ENCODE assay signal across 16 cellular contexts in the genomic region with DNA sequence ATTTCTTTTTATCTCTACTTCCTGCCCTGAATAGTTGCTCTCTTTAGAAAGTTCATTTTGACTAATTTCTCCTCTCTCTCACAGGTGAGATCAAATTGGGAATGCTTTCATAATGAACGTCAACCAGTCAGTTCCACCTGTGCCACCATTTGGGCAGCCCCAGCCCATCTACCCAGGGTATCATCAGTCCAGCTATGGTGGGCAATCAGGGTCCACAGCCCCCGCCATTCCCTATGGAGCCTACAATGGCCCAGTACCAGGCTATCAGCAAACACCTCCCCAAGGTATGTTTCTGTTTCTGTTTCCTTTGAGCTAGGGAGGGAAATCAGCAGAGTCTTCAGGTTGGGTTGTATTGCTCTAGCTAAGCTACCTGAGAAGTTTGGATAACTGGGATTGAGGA. TPM values are rescaled to one million over a fixed set of nuclear protein-coding genes. Genes with fewer than 3 reads are reported as not detected.
DNase-seq lines count a peak whose midpoint lies in the region; ATAC-seq and TF ChIP-seq lines count a peak whose summit lies in the region.
"Had no signal": no experiment of that assay in that cellular context is flagged by ENCODE, and none has a peak within 500 bp of the region (broad histone marks: within the 10 kb centered on the region; RNA-seq: fewer than 3 reads in every experiment).

No MANE protein-coding gene starts in this region.

- ATAC-seq in natural killer cell treated with Interleukin-12 subunit alpha and Interleukin-12 subunit beta and Interleukin-15 and Interleukin-18, amount 100 ng/mL, for 72 hours: no peak
- no peak for ATAC-seq in GM18858 (IDR thresholded peaks at IDR 0.05; ENCODE audit: unreplicated experiment)

- no peaks in the 10 kb centered on the region for H3K27me3 Mint-ChIP-seq in T-helper 1 cell treated with Interleukin-12 subunit alpha and Interleukin-12 subunit beta and Interleukin-4 antibody, amounts not matched to agents 30 μg/mL and 1 μg/mL, for 36 hours (ENCODE audit: low read depth)
- H3K27me3 Mint-ChIP-seq in activated naive CD8-positive, alpha-beta T cell: no peaks in the 10 kb centered on the region
- H3K27me3 Mint-ChIP-seq in natural killer cell treated with Interleukin-12 subunit alpha and Interleukin-12 subunit beta and Interleukin-15 and Interleukin-18, amount 100 ng/mL, for 72 hours: no peaks in the 10 kb centered on the region

- no peak for TF ChIP-seq CTCF in GM12864 (IDR thresholded peaks at IDR 0.05; ENCODE audit: low read depth, low read length, missing control alignments)

- peak overlapping the region; percentile 67 for H3K4me3 Mint-ChIP-seq in T-helper 1 cell treated with Interleukin-12 subunit alpha and Interleukin-12 subunit beta and Interleukin-4 antibody, amounts not matched to agents 30 μg/mL and 1 μg/mL, for 36 hours
- H3K4me3 Mint-ChIP-seq in activated naive CD8-positive, alpha-beta T cell: peak overlapping the region; percentile 74
- peak overlapping the region; percentile 98 for H3K4me3 Mint-ChIP-seq in natural killer cell treated with Interleukin-12 subunit alpha and Interleukin-12 subunit beta and Interleukin-15 and Interleukin-18, amount 100 ng/mL, for 72 hours

- DNase-seq in T-helper 1 cell: no peak
- no peak for DNase-seq in GM12864 (ENCODE audit: low read depth)
- DNase-seq in natural killer cell treated with Interleukin-12 subunit alpha and Interleukin-12 subunit beta and Interleukin-15 and Interleukin-18, amount 100 ng/mL, for 72 hours (ENCODE audit: low spot score): no peak
- DNase-seq in SHP77 treated with DMSO at 0.1 percent for 48 hours (lab: John Stamatoyannopoulos, UW): no peak
- no peak for DNase-seq in KG1 (lab: John Stamatoyannopoulos, UW)
- DNase-seq: cerebellar nuclear complex; mammary epithelial cell; MM.1S; NCI-H187 treated with DMSO at 0.1 percent for 48 hours; NCI-H446 treated with DMSO at 0.1 percent for 48 hours; stimulated activated CD4-positive, alpha-beta T cell treated with anti-CD3 and anti-CD28 coated beads, Interleukin-1b, Interleukin-23, amount 100 ng/mL, for 48 hours; testis had no signal

- H3K4me3 ChIP-seq in GM12864 (ENCODE audit: low read depth, low read length): peak overlapping the region; percentile 6; the same call in 1 of the 2 replicates
- H3K4me3 ChIP-seq: adrenal gland, testis had no signal

- H3K36me3 Mint-ChIP-seq in T-helper 1 cell treated with Interleukin-12 subunit alpha and Interleukin-12 subunit beta and Interleukin-4 antibody, amounts not matched to agents 30 μg/mL and 1 μg/mL, for 36 hours (ENCODE audit: low read depth): peaks cover 31% of the 10 kb centered on the region
- H3K36me3 Mint-ChIP-seq in activated naive CD8-positive, alpha-beta T cell: peaks cover 15% of the 10 kb centered on the region
- H3K36me3 Mint-ChIP-seq in natural killer cell treated with Interleukin-12 subunit alpha and Interleukin-12 subunit beta and Interleukin-15 and Interleukin-18, amount 100 ng/mL, for 72 hours: peaks cover 21% of the 10 kb centered on the region

- peaks cover 41% of the 10 kb centered on the region for H3K4me1 Mint-ChIP-seq in T-helper 1 cell treated with Interleukin-12 subunit alpha and Interleukin-12 subunit beta and Interleukin-4 antibody, amounts not matched to agents 30 μg/mL and 1 μg/mL, for 36 hours (ENCODE audit: low read depth)
- H3K4me1 Mint-ChIP-seq in activated naive CD8-positive, alpha-beta T cell (ENCODE audit: low read depth): peaks cover 48% of the 10 kb centered on the region
- peaks cover 46 to 54% of the 10 kb centered on the region in 2 donors for H3K4me1 Mint-ChIP-seq in natural killer cell treated with Interleukin-12 subunit alpha and Interleukin-12 subunit beta and Interleukin-15 and Interleukin-18, amount 100 ng/mL, for 72 hours (ENCODE audit: low read depth in 2 of 2)

- H3K27ac Mint-ChIP-seq in T-helper 1 cell treated with Interleukin-12 subunit alpha and Interleukin-12 subunit beta and Interleukin-4 antibody, amounts not matched to agents 30 μg/mL and 1 μg/mL, for 36 hours: peak overlapping the region; percentile 46
- peak overlapping the region; percentile 75 for H3K27ac Mint-ChIP-seq in activated naive CD8-positive, alpha-beta T cell
- H3K27ac Mint-ChIP-seq in natural killer cell treated with Interleukin-12 subunit alpha and Interleukin-12 subunit beta and Interleukin-15 and Interleukin-18, amount 100 ng/mL, for 72 hours: peak overlapping the region; percentile 62 to 64

- no peaks in the 10 kb centered on the region for H3K9me3 Mint-ChIP-seq in T-helper 1 cell treated with Interleukin-12 subunit alpha and Interleukin-12 subunit beta and Interleukin-4 antibody, amounts not matched to agents 30 μg/mL and 1 μg/mL, for 36 hours
- H3K9me3 Mint-ChIP-seq in activated naive CD8-positive, alpha-beta T cell (ENCODE audit: low read depth): no peaks in the 10 kb centered on the region
- no peaks in the 10 kb centered on the region for H3K9me3 Mint-ChIP-seq in natural killer cell treated with Interleukin-12 subunit alpha and Interleukin-12 subunit beta and Interleukin-15 and Interleukin-18, amount 100 ng/mL, for 72 hours

RNA-seq across cellular contexts. Expression of gene SEC24C, which starts 2.5 kb away (rescaled TPM):
- total RNA-seq in natural killer cell treated with Interleukin-12 subunit alpha and Interleukin-12 subunit beta and Interleukin-15 and Interleukin-18, amount 100 ng/mL, for 72 hours: 100 to 1,000 TPM; 152 to 172 TPM

RNA-seq across cellular contexts. Expression of gene CHCHD1, which starts 35.1 kb away (rescaled TPM):
- 10 to 100 TPM; 18.7 to 28.5 TPM for total RNA-seq in natural killer cell treated with Interleukin-12 subunit alpha and Interleukin-12 subunit beta and Interleukin-15 and Interleukin-18, amount 100 ng/mL, for 72 hours

RNA-seq across cellular contexts. Expression of gene ZSWIM8, which starts 38.7 kb away (rescaled TPM):
- total RNA-seq in natural killer cell treated with Interleukin-12 subunit alpha and Interleukin-12 subunit beta and Interleukin-15 and Interleukin-18, amount 100 ng/mL, for 72 hours: 100 to 1,000 TPM; 121 to 148 TPM

RNA-seq across cellular contexts. Expression of gene AGAP5, which starts 48.8 kb away (rescaled TPM):
- total RNA-seq in natural killer cell treated with Interleukin-12 subunit alpha and Interleukin-12 subunit beta and Interleukin-15 and Interleukin-18, amount 100 ng/mL, for 72 hours: 10 to 100 TPM in 1 of 2 donors, 1 to 10 TPM in 1; 9.8 to 26.0 TPM
